Comparison of ENCODE assay signal across 8 cellular contexts in the genomic region with DNA sequence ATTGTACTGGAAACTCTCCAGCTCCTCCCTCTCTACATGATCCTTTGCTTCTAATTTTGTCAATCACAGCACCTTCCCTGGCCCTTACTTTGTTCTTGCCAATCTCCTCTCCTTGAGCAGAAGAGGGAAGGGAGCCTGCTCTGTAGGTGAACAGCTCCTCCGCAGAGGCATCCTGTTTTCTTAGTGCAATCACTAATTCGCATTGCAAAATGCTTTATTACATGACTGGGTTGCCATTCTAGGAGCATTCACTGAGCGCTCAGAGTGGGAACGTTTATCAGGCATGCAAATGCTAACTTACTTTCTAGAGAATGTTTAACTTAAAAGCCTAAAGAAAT. TPM values are rescaled to one million over a fixed set of nuclear protein-coding genes. Genes with fewer than 3 reads are reported as not detected.
A peak's percentile ranks its signal among the peaks of the same experiment; 100 is the strongest.
DNase-seq lines count a peak whose midpoint lies in the region; ATAC-seq and TF ChIP-seq lines count a peak whose summit lies in the region.

No MANE protein-coding gene starts in this region.

- H2AFZ ChIP-seq in neural progenitor cell (replicated peaks): peak overlapping the region; percentile 98

- no peaks in the 10 kb centered on the region for H3K9me3 ChIP-seq in neural progenitor cell (ENCODE audit: low read depth)

- peak overlapping the region; percentile 87 for H3K4me2 ChIP-seq in neural progenitor cell

- peaks cover 50% of the 10 kb centered on the region for H3K4me1 Mint-ChIP-seq in neural progenitor cell

- H3K4me3 Mint-ChIP-seq in neural progenitor cell: peak overlapping the region; percentile 83

- DNase-seq in HuH-7.5 (ENCODE audit: low spot score) (peak; percentile 25), choroid plexus epithelial cell (ENCODE audit: low read depth) (no peak), neural progenitor cell (ENCODE audit: low spot score) (peak; percentile 61), amygdala (lab: John Stamatoyannopoulos, UW) (no peak), hepatic stellate cell (ENCODE audit: low spot score) (no peak), D341Med (ENCODE audit: low spot score) (no peak)
- DNase-seq in stimulated activated CD4-positive, alpha-beta T cell treated with anti-CD3 and anti-CD28 coated beads, Interleukin-4, amount 100 ng/mL, for 4 hours: no peak

- peaks cover 24% of the 10 kb centered on the region for H3K4me1 ChIP-seq in neural progenitor cell

- TF ChIP-seq CTCF in choroid plexus epithelial cell (conservative IDR thresholded peaks at IDR 0.05; ENCODE audit: low read depth, low read length) (no peak), neural progenitor cell (IDR thresholded peaks at IDR 0.05) (no peak)

- ATAC-seq in GM18870 (IDR thresholded peaks at IDR 0.05; ENCODE audit: unreplicated experiment): peak; percentile 14

- peaks cover 13% of the 10 kb centered on the region for H3K36me3 Mint-ChIP-seq in neural progenitor cell

- peaks cover 3% of the 10 kb centered on the region for H3K9me3 Mint-ChIP-seq in neural progenitor cell

- H3K9ac ChIP-seq in neural progenitor cell: no peak overlapping the region

- H3F3A ChIP-seq in neural progenitor cell (ENCODE audit: low read depth): peaks cover 11% of the 10 kb centered on the region

- no peaks in the 10 kb centered on the region for H3K36me3 ChIP-seq in neural progenitor cell

- H3K27ac Mint-ChIP-seq in neural progenitor cell: peak overlapping the region; percentile 65

- H3K27me3 Mint-ChIP-seq in neural progenitor cell (ENCODE audit: insufficient read depth, low read depth): peaks cover 6% of the 10 kb centered on the region

- peaks cover 42% of the 10 kb centered on the region for H3K79me2 ChIP-seq in neural progenitor cell (ENCODE audit: low read depth)

- H3K4me3 ChIP-seq in choroid plexus epithelial cell (ENCODE audit: low read depth, low read length) (peak overlapping the region; percentile 50), neural progenitor cell (peak overlapping the region; percentile 88)

- no peak overlapping the region for H3K27ac ChIP-seq in neural progenitor cell

- peaks cover 9% of the 10 kb centered on the region for H3K27me3 ChIP-seq in neural progenitor cell

- H4K20me1 ChIP-seq in neural progenitor cell (ENCODE audit: low read depth): peaks cover 28% of the 10 kb centered on the region

RNA-seq across cellular contexts. Expression of gene SNX18, which starts 0.4 kb away (rescaled TPM):
- 17.9 and 20.0 TPM in 2 replicates for total RNA-seq in neural progenitor cell (ENCODE audit: low replicate concordance)

Comparison
In these comparisons a context has a peak if more than half of its experiments do, and no peak if none do; other contexts are left out.
1. DNase-seq: peak in HuH-7.5 (single experiment) and neural progenitor cell (single experiment); none in choroid plexus epithelial cell (single experiment), amygdala (0 of 56), stimulated activated CD4-positive, alpha-beta T cell treated with anti-CD3 and anti-CD28 coated beads, Interleukin-4, amount 100 ng/mL, for 4 hours (0 of 2), hepatic stellate cell (single experiment) and D341Med (single experiment).